2 cellular contexts compared by ENCODE assay signal in genomic region chr10:11715815-11716494, GRCh38.
TF ChIP-seq lines count a peak whose summit lies in the region.

No MANE protein-coding gene starts in this region.

TF ChIP-seq in WTC11, 78 proteins besides CTCF, POLR2A, EP300 and RAD21 (continued from another document):
- TF ChIP-seq, protein P1, sequence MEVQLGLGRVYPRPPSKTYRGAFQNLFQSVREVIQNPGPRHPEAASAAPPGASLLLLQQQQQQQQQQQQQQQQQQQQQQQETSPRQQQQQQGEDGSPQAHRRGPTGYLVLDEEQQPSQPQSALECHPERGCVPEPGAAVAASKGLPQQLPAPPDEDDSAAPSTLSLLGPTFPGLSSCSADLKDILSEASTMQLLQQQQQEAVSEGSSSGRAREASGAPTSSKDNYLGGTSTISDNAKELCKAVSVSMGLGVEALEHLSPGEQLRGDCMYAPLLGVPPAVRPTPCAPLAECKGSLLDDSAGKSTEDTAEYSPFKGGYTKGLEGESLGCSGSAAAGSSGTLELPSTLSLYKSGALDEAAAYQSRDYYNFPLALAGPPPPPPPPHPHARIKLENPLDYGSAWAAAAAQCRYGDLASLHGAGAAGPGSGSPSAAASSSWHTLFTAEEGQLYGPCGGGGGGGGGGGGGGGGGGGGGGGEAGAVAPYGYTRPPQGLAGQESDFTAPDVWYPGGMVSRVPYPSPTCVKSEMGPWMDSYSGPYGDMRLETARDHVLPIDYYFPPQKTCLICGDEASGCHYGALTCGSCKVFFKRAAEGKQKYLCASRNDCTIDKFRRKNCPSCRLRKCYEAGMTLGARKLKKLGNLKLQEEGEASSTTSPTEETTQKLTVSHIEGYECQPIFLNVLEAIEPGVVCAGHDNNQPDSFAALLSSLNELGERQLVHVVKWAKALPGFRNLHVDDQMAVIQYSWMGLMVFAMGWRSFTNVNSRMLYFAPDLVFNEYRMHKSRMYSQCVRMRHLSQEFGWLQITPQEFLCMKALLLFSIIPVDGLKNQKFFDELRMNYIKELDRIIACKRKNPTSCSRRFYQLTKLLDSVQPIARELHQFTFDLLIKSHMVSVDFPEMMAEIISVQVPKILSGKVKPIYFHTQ (CRISPR knock-in tag; IDR thresholded peaks at IDR 0.05): no peak
- TF ChIP-seq, protein P2, sequence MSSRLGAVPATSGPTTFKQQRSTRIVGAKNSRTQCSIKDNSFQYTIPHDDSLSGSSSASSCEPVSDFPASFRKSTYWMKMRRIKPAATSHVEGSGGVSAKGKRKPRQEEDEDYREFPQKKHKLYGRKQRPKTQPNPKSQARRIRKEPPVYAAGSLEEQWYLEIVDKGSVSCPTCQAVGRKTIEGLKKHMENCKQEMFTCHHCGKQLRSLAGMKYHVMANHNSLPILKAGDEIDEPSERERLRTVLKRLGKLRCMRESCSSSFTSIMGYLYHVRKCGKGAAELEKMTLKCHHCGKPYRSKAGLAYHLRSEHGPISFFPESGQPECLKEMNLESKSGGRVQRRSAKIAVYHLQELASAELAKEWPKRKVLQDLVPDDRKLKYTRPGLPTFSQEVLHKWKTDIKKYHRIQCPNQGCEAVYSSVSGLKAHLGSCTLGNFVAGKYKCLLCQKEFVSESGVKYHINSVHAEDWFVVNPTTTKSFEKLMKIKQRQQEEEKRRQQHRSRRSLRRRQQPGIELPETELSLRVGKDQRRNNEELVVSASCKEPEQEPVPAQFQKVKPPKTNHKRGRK (CRISPR knock-in tag; IDR thresholded peaks at IDR 0.05; ENCODE audit: borderline replicate concordance): no peak

TF ChIP-seq in liver, 16 proteins besides CTCF, POLR2A, EP300 and RAD21 (continued from another document):
- peak; percentile 97 for TF ChIP-seq SP1 (IDR thresholded peaks at IDR 0.05)
- TF ChIP-seq EGR1 (IDR thresholded peaks at IDR 0.05; ENCODE audit: low read depth in 2 of 2): peak; percentile 37 to 45
- TF ChIP-seq RXRA (IDR thresholded peaks at IDR 0.05): peak; percentile 97
- peak; percentile 83 for TF ChIP-seq HNF4G (IDR thresholded peaks at IDR 0.05)
- peak; percentile 54 for TF ChIP-seq TAF1 (conservative IDR thresholded peaks at IDR 0.05)
- TF ChIP-seq GABPA (IDR thresholded peaks at IDR 0.05 in 1 of 2, conservative IDR thresholded peaks at IDR 0.05 in 1 of 2): no peak
- peak; percentile 90 for TF ChIP-seq YY1 (IDR thresholded peaks at IDR 0.05)
- TF ChIP-seq JUND (IDR thresholded peaks at IDR 0.05): peak; percentile 88 to 92
